24 cellular contexts compared by ENCODE assay signal in the genomic region with DNA sequence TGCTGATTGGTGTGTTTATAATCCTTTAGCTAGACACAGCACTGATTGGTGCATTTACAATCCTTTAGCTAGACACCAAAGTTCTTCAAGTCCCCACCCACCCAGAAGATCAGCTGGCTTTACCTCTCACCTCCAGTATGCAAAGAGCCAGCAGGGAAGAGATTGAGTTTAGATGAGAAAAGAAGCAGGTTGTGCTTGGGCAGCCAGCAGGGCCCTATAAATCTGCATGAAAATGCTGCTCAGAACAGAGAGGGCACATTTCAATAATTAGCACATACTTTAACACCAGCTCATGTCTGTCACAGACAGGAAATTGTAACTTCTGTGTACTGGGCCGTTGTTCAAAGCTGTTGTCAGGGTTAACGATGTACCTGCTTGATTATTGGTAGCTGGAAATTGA.
"Had no signal": no experiment of that assay in that cellular context is flagged by ENCODE, and none has a peak within 500 bp of the region (broad histone marks: within the 10 kb centered on the region; RNA-seq: fewer than 3 reads in every experiment).

No MANE protein-coding gene starts in this region.

- H3K4me3 ChIP-seq: dorsolateral prefrontal cortex, gastrocnemius medialis, left ventricle myocardium inferior, lower lobe of right lung, neural progenitor cell, pancreas, uterus had no signal

- H3K9me3 ChIP-seq: gastrocnemius medialis, left ventricle myocardium inferior, lower lobe of right lung, pancreas, uterus had no signal

- ATAC-seq: esophagus mucosa; gastrocnemius medialis; left cardiac atrium; lower lobe of right lung; natural killer cell treated with Interleukin-12 subunit alpha and Interleukin-12 subunit beta and Interleukin-15 and Interleukin-18, amount 100 ng/mL, for 72 hours; pancreas had no signal

- FAIRE-seq: endometrium, kidney, pancreas, small intestine had no signal

- H3K27me3 ChIP-seq: gastrocnemius medialis, neural progenitor cell, pancreas, uterus had no signal

- H3K36me3 ChIP-seq: gastrocnemius medialis, left ventricle myocardium inferior, lower lobe of right lung, neural progenitor cell, pancreas, uterus had no signal

- H3K9ac ChIP-seq: neural progenitor cell had no signal

- H3K4me1 ChIP-seq: gastrocnemius medialis, lower lobe of right lung, neural progenitor cell, pancreas, uterus had no signal

- H3K4me1 Mint-ChIP-seq: memory B cell had no signal

- H3K27ac ChIP-seq: dorsolateral prefrontal cortex, gastrocnemius medialis, left ventricle myocardium inferior, lower lobe of right lung, neural progenitor cell, pancreas, uterus had no signal

- H3K36me3 Mint-ChIP-seq: memory B cell; natural killer cell treated with Interleukin-12 subunit alpha and Interleukin-12 subunit beta and Interleukin-15 and Interleukin-18, amount 100 ng/mL, for 72 hours; neural progenitor cell; type B pancreatic cell had no signal

- H3K4me3 Mint-ChIP-seq: memory B cell; natural killer cell treated with Interleukin-12 subunit alpha and Interleukin-12 subunit beta and Interleukin-15 and Interleukin-18, amount 100 ng/mL, for 72 hours; neural progenitor cell; type B pancreatic cell had no signal

- H3K9me3 Mint-ChIP-seq: type B pancreatic cell had no signal

- DNase-seq: cortex of kidney; dorsolateral prefrontal cortex; effector CD8-positive, alpha-beta T cell; gastrocnemius medialis; glutamatergic neuron; kidney; left cardiac atrium; left ventricle myocardium inferior; lower lobe of right lung; midbrain; nucleus accumbens; pancreas; right cardiac atrium; small intestine; stimulated activated CD4-positive, alpha-beta T cell treated with anti-CD3 and anti-CD28 coated beads, Interleukin-2, amount 100 ng/mL, for 48 hours; stimulated activated naive CD4-positive, alpha-beta T cell treated with Interleukin-2 at 50 U/mL for 16 hours; uterus had no signal

- H3K4me2 ChIP-seq: neural progenitor cell had no signal

- H3K27ac Mint-ChIP-seq: memory B cell; natural killer cell treated with Interleukin-12 subunit alpha and Interleukin-12 subunit beta and Interleukin-15 and Interleukin-18, amount 100 ng/mL, for 72 hours; neural progenitor cell; progenitor cell of endocrine pancreas; type B pancreatic cell had no signal

- H3K27me3 Mint-ChIP-seq: memory B cell; natural killer cell treated with Interleukin-12 subunit alpha and Interleukin-12 subunit beta and Interleukin-15 and Interleukin-18, amount 100 ng/mL, for 72 hours had no signal

- H2AFZ ChIP-seq: neural progenitor cell had no signal
